Comparison of ENCODE assay signal across 8 cellular contexts in the genomic region with DNA sequence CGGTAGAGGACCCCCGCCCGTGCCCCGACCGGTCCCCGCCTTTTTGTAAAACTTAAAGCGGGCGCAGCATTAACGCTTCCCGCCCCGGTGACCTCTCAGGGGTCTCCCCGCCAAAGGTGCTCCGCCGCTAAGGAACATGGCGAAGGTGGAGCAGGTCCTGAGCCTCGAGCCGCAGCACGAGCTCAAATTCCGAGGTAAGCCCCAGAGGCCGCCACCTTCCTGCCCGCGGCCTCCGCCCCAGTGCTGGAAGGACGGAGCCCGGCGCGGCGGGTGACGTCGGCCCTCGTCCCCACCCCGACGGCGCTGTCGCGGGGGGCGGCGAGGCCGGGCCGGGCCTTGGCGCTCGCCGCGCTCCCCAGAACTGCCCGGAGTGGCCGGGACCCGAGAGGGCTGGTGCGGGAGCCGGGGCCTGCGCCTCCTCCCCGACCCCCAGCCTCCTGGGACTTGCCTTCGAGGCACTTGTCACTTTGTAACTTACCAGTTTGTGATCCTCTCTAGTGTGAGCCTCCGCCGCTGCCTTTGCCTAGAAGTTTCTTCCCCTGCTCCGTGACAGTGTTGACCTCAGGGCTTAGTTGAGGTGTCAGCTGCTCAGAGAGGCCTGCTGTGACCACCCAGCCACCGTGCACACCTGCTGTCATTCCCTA. TPM values are rescaled to one million over a fixed set of nuclear protein-coding genes. Genes with fewer than 3 reads are reported as not detected.
DNase-seq lines count a peak whose midpoint lies in the region; ATAC-seq and TF ChIP-seq lines count a peak whose summit lies in the region.

No MANE protein-coding gene starts in this region.

- H2BK5ac ChIP-seq in neuronal stem cell (ENCODE audit: low read length): peak overlapping the region; percentile 88

- H2BK15ac ChIP-seq in neuronal stem cell (ENCODE audit: low read length): peak overlapping the region; percentile 56

- peak overlapping the region; percentile 67 for H3K4ac ChIP-seq in neuronal stem cell (ENCODE audit: low read length)

- H3K36me3 ChIP-seq in neuronal stem cell (replicated peaks in 1 of 2; ENCODE audit: control insufficient read depth in 2 of 2, insufficient read depth in 2 of 2, low read length in 2 of 2): peaks cover 9 to 46% of the 10 kb centered on the region in 2 donors

- H2AFZ ChIP-seq in neuronal stem cell (ENCODE audit: low read length): peak overlapping the region; percentile 95

- peak overlapping the region; percentile 98 for H3K9ac ChIP-seq in neuronal stem cell (ENCODE audit: low read depth, low read length, poor library complexity)

- no peak overlapping the region for H2BK12ac ChIP-seq in neuronal stem cell (ENCODE audit: low read length)

- H3K18ac ChIP-seq in neuronal stem cell (ENCODE audit: low read length): peak overlapping the region; percentile 100

- no peak for TF ChIP-seq CTCF in fibroblast of the aortic adventitia (IDR thresholded peaks at IDR 0.05; ENCODE audit: insufficient read depth, low read length)

- peak; percentile 31 for ATAC-seq in GM21515 (IDR thresholded peaks at IDR 0.05; ENCODE audit: unreplicated experiment)

- DNase-seq in DMS 273 (lab: John Stamatoyannopoulos, UW; ENCODE audit: unreplicated experiment) (peak; percentile 73), DMS 273 treated with DMSO at 0.1 percent for 48 hours (lab: John Stamatoyannopoulos, UW) (no peak), HT-29 (ENCODE audit: low spot score) (peak; percentile 70), fibroblast of the aortic adventitia (ENCODE audit: low read depth) (no peak), neuronal stem cell (ENCODE audit: low spot score) (no peak), NCI-H2107 (lab: John Stamatoyannopoulos, UW) (no peak)
- DNase-seq in activated CD4-positive, alpha-beta T cell treated with anti-CD3 and anti-CD28 coated beads for 48 hours: peak; percentile 40

- WGBS in neuronal stem cell (ENCODE audit: extremely low coverage in 2 of 2, insufficient read length in 2 of 2, insufficient replicate concordance in 1 of 2), 2 donors: no CpG with 5 or more reads among the region's 56 CpGs

- H2BK120ac ChIP-seq in neuronal stem cell (ENCODE audit: low read depth, low read length): no peak overlapping the region

- H3K27ac ChIP-seq in neuronal stem cell (replicated peaks; ENCODE audit: low read length): peak overlapping the region; percentile 60

- peaks cover 12% of the 10 kb centered on the region for H3K79me1 ChIP-seq in neuronal stem cell (ENCODE audit: low read depth, low read length)

- H4K8ac ChIP-seq in neuronal stem cell (ENCODE audit: low read depth, low read length): peak overlapping the region; percentile 57

- H3K9me3 ChIP-seq in neuronal stem cell (replicated peaks in 1 of 2; ENCODE audit: control insufficient read depth in 2 of 2, insufficient read depth in 1 of 2, low read depth in 1 of 2, low read length in 2 of 2): no peaks in the 10 kb centered on the region

- peak overlapping the region; percentile 69 for H3K4me2 ChIP-seq in neuronal stem cell (ENCODE audit: insufficient read depth, low read length, poor library complexity, severe bottlenecking)

- H3K4me3 ChIP-seq in fibroblast of the aortic adventitia (ENCODE audit: low read depth, low read length) (peak overlapping the region; percentile 96), neuronal stem cell (ENCODE audit: low read length in 2 of 2) (peak overlapping the region; percentile 90 to 98)

- H2AK5ac ChIP-seq in neuronal stem cell (ENCODE audit: low read depth, low read length): peak overlapping the region; percentile 66

- H3K23ac ChIP-seq in neuronal stem cell (ENCODE audit: low read depth, low read length, poor library complexity): peak overlapping the region; percentile 90

- H4K91ac ChIP-seq in neuronal stem cell (ENCODE audit: low read depth, low read length, poor library complexity): no peak overlapping the region

- peak overlapping the region; percentile 92 for H3K14ac ChIP-seq in neuronal stem cell (ENCODE audit: low read length)

- peaks cover 11 to 12% of the 10 kb centered on the region in 2 donors for H3K4me1 ChIP-seq in neuronal stem cell (ENCODE audit: control insufficient read depth in 2 of 2, insufficient read depth in 1 of 2, low read depth in 1 of 2, low read length in 2 of 2)

- no peaks in the 10 kb centered on the region for H3K27me3 ChIP-seq in neuronal stem cell (ENCODE audit: control insufficient read depth in 3 of 3, insufficient read depth in 3 of 3, low read depth in 1 of 3, low read length in 3 of 3)

RNA-seq across cellular contexts. Expression of a gene that starts 0.4 kb away (rescaled TPM):
- 15.6 and 16.2 TPM in 2 replicates for total RNA-seq in HT-29 (2014; rRNA removed; shearing (Covaris generic))
- total RNA-seq in fibroblast of the aortic adventitia (ENCODE audit: low replicate concordance): 16.0 and 17.2 TPM in 2 replicates
- polyA plus RNA-seq in neuronal stem cell (2013, experiment 1 of 2): 33.3 TPM
- polyA plus RNA-seq in neuronal stem cell (2013, experiment 2 of 2): 33.3 TPM

Comparison
In these comparisons a context has a peak if more than half of its experiments do, and no peak if none do; other contexts are left out.
1. DNase-seq: peak in DMS 273 (single experiment), HT-29 (single experiment) and activated CD4-positive, alpha-beta T cell treated with anti-CD3 and anti-CD28 coated beads for 48 hours (single experiment); none in DMS 273 treated with DMSO at 0.1 percent for 48 hours (single experiment), fibroblast of the aortic adventitia (single experiment), neuronal stem cell (single experiment) and NCI-H2107 (single experiment).